Comparison of ENCODE assay signal across 1 cellular context in genomic region chr1:10386761-10387482, GRCh38.
TF ChIP-seq lines count a peak whose summit lies in the region.

No MANE protein-coding gene starts in this region.

TF ChIP-seq in K562, 482 proteins besides CTCF, POLR2A, EP300 and RAD21:
- no peak for TF ChIP-seq BCL6 (CRISPR knock-in tag; IDR thresholded peaks at IDR 0.05)
- TF ChIP-seq LARP7 (IDR thresholded peaks at IDR 0.05): no peak
- TF ChIP-seq ZNF384 (IDR thresholded peaks at IDR 0.05; ENCODE audit: low read depth, low read length): 0 out of 2 replicates have a peak, but pooled peaks have one; percentile 39
- no peak for TF ChIP-seq EP400 (IDR thresholded peaks at IDR 0.05)
- TF ChIP-seq, protein P1, sequence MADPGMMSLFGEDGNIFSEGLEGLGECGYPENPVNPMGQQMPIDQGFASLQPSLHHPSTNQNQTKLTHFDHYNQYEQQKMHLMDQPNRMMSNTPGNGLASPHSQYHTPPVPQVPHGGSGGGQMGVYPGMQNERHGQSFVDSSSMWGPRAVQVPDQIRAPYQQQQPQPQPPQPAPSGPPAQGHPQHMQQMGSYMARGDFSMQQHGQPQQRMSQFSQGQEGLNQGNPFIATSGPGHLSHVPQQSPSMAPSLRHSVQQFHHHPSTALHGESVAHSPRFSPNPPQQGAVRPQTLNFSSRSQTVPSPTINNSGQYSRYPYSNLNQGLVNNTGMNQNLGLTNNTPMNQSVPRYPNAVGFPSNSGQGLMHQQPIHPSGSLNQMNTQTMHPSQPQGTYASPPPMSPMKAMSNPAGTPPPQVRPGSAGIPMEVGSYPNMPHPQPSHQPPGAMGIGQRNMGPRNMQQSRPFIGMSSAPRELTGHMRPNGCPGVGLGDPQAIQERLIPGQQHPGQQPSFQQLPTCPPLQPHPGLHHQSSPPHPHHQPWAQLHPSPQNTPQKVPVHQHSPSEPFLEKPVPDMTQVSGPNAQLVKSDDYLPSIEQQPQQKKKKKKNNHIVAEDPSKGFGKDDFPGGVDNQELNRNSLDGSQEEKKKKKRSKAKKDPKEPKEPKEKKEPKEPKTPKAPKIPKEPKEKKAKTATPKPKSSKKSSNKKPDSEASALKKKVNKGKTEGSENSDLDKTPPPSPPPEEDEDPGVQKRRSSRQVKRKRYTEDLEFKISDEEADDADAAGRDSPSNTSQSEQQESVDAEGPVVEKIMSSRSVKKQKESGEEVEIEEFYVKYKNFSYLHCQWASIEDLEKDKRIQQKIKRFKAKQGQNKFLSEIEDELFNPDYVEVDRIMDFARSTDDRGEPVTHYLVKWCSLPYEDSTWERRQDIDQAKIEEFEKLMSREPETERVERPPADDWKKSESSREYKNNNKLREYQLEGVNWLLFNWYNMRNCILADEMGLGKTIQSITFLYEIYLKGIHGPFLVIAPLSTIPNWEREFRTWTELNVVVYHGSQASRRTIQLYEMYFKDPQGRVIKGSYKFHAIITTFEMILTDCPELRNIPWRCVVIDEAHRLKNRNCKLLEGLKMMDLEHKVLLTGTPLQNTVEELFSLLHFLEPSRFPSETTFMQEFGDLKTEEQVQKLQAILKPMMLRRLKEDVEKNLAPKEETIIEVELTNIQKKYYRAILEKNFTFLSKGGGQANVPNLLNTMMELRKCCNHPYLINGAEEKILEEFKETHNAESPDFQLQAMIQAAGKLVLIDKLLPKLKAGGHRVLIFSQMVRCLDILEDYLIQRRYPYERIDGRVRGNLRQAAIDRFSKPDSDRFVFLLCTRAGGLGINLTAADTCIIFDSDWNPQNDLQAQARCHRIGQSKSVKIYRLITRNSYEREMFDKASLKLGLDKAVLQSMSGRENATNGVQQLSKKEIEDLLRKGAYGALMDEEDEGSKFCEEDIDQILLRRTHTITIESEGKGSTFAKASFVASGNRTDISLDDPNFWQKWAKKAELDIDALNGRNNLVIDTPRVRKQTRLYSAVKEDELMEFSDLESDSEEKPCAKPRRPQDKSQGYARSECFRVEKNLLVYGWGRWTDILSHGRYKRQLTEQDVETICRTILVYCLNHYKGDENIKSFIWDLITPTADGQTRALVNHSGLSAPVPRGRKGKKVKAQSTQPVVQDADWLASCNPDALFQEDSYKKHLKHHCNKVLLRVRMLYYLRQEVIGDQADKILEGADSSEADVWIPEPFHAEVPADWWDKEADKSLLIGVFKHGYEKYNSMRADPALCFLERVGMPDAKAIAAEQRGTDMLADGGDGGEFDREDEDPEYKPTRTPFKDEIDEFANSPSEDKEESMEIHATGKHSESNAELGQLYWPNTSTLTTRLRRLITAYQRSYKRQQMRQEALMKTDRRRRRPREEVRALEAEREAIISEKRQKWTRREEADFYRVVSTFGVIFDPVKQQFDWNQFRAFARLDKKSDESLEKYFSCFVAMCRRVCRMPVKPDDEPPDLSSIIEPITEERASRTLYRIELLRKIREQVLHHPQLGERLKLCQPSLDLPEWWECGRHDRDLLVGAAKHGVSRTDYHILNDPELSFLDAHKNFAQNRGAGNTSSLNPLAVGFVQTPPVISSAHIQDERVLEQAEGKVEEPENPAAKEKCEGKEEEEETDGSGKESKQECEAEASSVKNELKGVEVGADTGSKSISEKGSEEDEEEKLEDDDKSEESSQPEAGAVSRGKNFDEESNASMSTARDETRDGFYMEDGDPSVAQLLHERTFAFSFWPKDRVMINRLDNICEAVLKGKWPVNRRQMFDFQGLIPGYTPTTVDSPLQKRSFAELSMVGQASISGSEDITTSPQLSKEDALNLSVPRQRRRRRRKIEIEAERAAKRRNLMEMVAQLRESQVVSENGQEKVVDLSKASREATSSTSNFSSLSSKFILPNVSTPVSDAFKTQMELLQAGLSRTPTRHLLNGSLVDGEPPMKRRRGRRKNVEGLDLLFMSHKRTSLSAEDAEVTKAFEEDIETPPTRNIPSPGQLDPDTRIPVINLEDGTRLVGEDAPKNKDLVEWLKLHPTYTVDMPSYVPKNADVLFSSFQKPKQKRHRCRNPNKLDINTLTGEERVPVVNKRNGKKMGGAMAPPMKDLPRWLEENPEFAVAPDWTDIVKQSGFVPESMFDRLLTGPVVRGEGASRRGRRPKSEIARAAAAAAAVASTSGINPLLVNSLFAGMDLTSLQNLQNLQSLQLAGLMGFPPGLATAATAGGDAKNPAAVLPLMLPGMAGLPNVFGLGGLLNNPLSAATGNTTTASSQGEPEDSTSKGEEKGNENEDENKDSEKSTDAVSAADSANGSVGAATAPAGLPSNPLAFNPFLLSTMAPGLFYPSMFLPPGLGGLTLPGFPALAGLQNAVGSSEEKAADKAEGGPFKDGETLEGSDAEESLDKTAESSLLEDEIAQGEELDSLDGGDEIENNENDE (IDR thresholded peaks at IDR 0.05; ENCODE audit: low read depth, low read length): no peak
